ENCODE assay signal across 28 cellular contexts in genomic region chrX:134745636-134746378, GRCh38. TPM values are rescaled to one million over a fixed set of nuclear protein-coding genes. Genes with fewer than 3 reads are reported as not detected.
DNase-seq lines count a peak whose midpoint lies in the region; ATAC-seq and TF ChIP-seq lines count a peak whose summit lies in the region.
"Had no signal": no experiment of that assay in that cellular context is flagged by ENCODE, and none has a peak within 500 bp of the region (broad histone marks: within the 10 kb centered on the region; RNA-seq: fewer than 3 reads in every experiment).

No MANE protein-coding gene starts in this region.

- H3K79me2 ChIP-seq in OCI-LY3 (ENCODE audit: low read length), result no peaks in the 10 kb centered on the region

- H2AFZ ChIP-seq in OCI-LY3 (ENCODE audit: low read depth, low read length), result peak overlapping the region; percentile 3; the same call in 1 of the 2 replicates

- peak overlapping the region; percentile 23 for H3K4me2 ChIP-seq in OCI-LY3 (ENCODE audit: low read length)

- TF ChIP-seq CTCF in OCI-LY3 (IDR thresholded peaks at IDR 0.05; ENCODE audit: low read depth, low read length) (no peak), neutrophil (IDR thresholded peaks at IDR 0.05) (no peak)

- H3K36me3 ChIP-seq in OCI-LY3 (replicated peaks; ENCODE audit: low read depth, low read length) (no peaks in the 10 kb centered on the region), neutrophil (no peaks in the 10 kb centered on the region)
- H3K36me3 ChIP-seq: cardiac muscle cell, gastroesophageal sphincter, HAP-1, left ventricle myocardium inferior, pancreas, right atrium auricular region, vagina had no signal

- peak overlapping the region; percentile 9; the same call in 1 of the 2 replicates for H3K9ac ChIP-seq in OCI-LY3 (ENCODE audit: low read length)

- H3K9me3 ChIP-seq in OCI-LY3 (ENCODE audit: insufficient read depth, low read length), result no peaks in the 10 kb centered on the region
- H3K9me3 ChIP-seq in neutrophil, result no peaks in the 10 kb centered on the region
- H3K9me3 ChIP-seq: gastroesophageal sphincter, HAP-1, left ventricle myocardium inferior, pancreas, right atrium auricular region, vagina had no signal

- ATAC-seq in GM19351 (IDR thresholded peaks at IDR 0.05; ENCODE audit: unreplicated experiment), result peak; percentile 72
- ATAC-seq: gastroesophageal sphincter; natural killer cell; stimulated activated effector memory CD8-positive, alpha-beta T cell treated with anti-CD3 and anti-CD28 coated beads, Interleukin-12 subunit alpha, Interleukin-12 subunit beta, amount 100 ng/mL, for 72 hours had no signal

- H3K27me3 ChIP-seq in OCI-LY3 (ENCODE audit: low read depth, low read length) (no peaks in the 10 kb centered on the region), neutrophil (no peaks in the 10 kb centered on the region)
- H3K27me3 ChIP-seq: cardiac muscle cell, gastroesophageal sphincter, pancreas, right atrium auricular region, vagina had no signal

- peak overlapping the region; percentile 36 for H3K27ac ChIP-seq in OCI-LY3 (ENCODE audit: low read length)
- H3K27ac ChIP-seq in neutrophil, result peak overlapping the region; percentile 62
- H3K27ac ChIP-seq: cardiac muscle cell, gastroesophageal sphincter, left ventricle myocardium inferior, pancreas, right atrium auricular region, vagina had no signal

- H3K4me1 ChIP-seq in OCI-LY3 (ENCODE audit: low read length), result peaks cover 22% of the 10 kb centered on the region
- H3K4me1 ChIP-seq in neutrophil (ENCODE audit: control insufficient read depth in 1 of 2, insufficient read depth in 1 of 2, low read depth in 1 of 2, low read length in 1 of 2), result peaks cover 0 to 14% of the 10 kb centered on the region in 2 experiments
- H3K4me1 ChIP-seq: gastroesophageal sphincter, HAP-1, left ventricle myocardium inferior, pancreas, right atrium auricular region, vagina had no signal

- H3K4me3 ChIP-seq in OCI-LY3 (ENCODE audit: low read length), result no peak overlapping the region
- H3K4me3 ChIP-seq in neutrophil (ENCODE audit: low read depth in 1 of 2, low read length in 1 of 2), result no peak overlapping the region
- H3K4me3 ChIP-seq: cardiac muscle cell, gastroesophageal sphincter, HAP-1, left ventricle myocardium inferior, pancreas, right atrium auricular region, vagina had no signal

- no peaks in the 10 kb centered on the region for H4K20me1 ChIP-seq in OCI-LY3 (ENCODE audit: insufficient read depth, low read length)

- DNase-seq in GF-D8 (lab: John Stamatoyannopoulos, UW), result peak; percentile 2
- DNase-seq in SK-N-DZ (ENCODE audit: low spot score), result no peak
- DNase-seq in NCI-H2029 (lab: John Stamatoyannopoulos, UW), result no peak
- DNase-seq in activated T-cell treated with anti-CD3 and anti-CD28 coated beads, Interleukin-2, amount 50 U/mL, for 1 hour, result no peak
- DNase-seq: activated B cell treated with CpG ODN at 0.5 μM for 24 hours; activated CD4-positive, alpha-beta T cell treated with anti-CD3 and anti-CD28 coated beads, Interleukin-2, amount 50 U/mL, for 48 hours; activated CD8-positive, alpha-beta memory T cell treated with anti-CD3 and anti-CD28 coated beads, Interleukin-2, amount 50 U/mL, for 4 hours; aorta; CD4-positive, alpha-beta T cell; cortex of kidney; DMS 273 treated with DMSO at 0.1 percent for 48 hours; left ventricle myocardium inferior; midbrain; natural killer cell; NCI-H1417; NCI-H2107; NCI-H510A; pancreas; T-helper 9 cell had no signal

RNA-seq across cellular contexts. Expression of gene PABIR2, which starts 51.2 kb away (rescaled TPM):
- polyA plus RNA-seq in SK-N-DZ (2014; cell fraction: cytosol; rRNA removed), result 30.5 and 34.1 TPM in 2 replicates
- polyA plus RNA-seq in SK-N-DZ (2014; cell fraction: nucleus; rRNA removed), result 42.9 and 79.1 TPM in 2 replicates
